8 cellular contexts compared by ENCODE assay signal in the genomic region with DNA sequence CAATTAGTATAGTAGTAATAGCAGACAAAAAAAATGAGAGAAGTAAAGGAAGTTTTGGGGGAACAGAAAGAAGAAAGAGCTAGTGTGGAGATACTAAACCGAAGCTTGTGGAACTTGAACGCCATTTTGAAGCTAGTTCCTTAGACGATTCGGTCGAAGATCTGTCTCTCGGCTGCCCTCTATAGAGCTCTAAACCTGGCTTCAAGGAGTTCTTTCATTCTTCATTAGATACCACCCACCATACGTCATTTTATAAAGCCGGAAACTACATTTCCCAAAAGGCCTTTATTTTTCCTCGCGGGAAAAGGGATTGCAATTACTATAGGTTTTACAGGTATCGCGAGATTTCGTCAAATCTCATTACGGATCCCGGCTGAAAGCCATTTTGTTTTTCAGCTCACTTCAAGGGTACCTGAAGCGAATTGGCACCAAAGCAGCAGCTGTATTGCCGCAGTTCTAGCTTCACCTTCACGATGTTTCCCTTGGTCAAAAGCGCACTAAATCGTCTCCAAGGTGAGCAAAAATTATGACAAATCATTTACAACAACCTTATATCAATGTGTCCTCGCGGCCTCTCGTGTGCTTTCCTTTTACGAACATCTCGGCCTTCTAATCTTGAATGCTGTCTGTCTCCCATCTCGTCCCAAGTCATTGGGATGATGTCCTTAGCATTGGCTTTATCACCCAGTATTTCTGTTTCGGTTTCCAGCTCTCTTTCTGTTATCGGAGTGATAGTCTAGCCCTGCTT. TPM values are rescaled to one million over a fixed set of nuclear protein-coding genes. Genes with fewer than 3 reads are reported as not detected.
DNase-seq lines count a peak whose midpoint lies in the region; ATAC-seq, FAIRE-seq and TF ChIP-seq lines count a peak whose summit lies in the region.

A gene with protein sequence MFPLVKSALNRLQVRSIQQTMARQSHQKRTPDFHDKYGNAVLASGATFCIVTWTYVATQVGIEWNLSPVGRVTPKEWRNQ (plus strand): TSS at position 388 of the 748 bp plus-strand sequence. CDS start 86 bp downstream, at position 474.

- no peaks in the 10 kb centered on the region for H3K9me3 ChIP-seq in keratinocyte (ENCODE audit: control insufficient read depth, low read depth, low read length)

- H3K4me1 ChIP-seq in keratinocyte (ENCODE audit: control insufficient read depth, extremely low read depth, insufficient read depth, low read length) = no peaks in the 10 kb centered on the region

- peak within 1 kb of the TSS; percentile 72 for H2AFZ ChIP-seq in keratinocyte (ENCODE audit: control insufficient read depth, low read length)

- ATAC-seq in GM19043 (IDR thresholded peaks at IDR 0.05; ENCODE audit: low read depth, unreplicated experiment) (peak; percentile 73), HG03378 (IDR thresholded peaks at IDR 0.05; ENCODE audit: unreplicated experiment) (peak; percentile 73)

- peak; percentile 69 for FAIRE-seq in keratinocyte (lab: Jason Lieb, UNC)

- dilution Hi-C loops in keratinocyte (cut with MboI; ENCODE audit: extremely low pct_ligation_motif_present, low sequenced_read_pairs) = no loop called here

- no peaks in the 10 kb centered on the region for H3K9me1 ChIP-seq in keratinocyte (ENCODE audit: control insufficient read depth, extremely low read depth, insufficient read depth, low read length)

- CTCF ChIA-PET in BJ (lab: Yijun Ruan, JAX) = interaction anchor here (0.7 kb wide), 1 partner anchor 694 kb away, joined by 3 read pairs; no protein-coding TSS in a partner anchor

- DNase-seq in BJ (ENCODE audit: low read depth) (peak; percentile 87), NCI-H345 treated with DMSO at 0.1 percent for 48 hours (lab: John Stamatoyannopoulos, UW; ENCODE audit: unreplicated experiment) (peak; percentile 98), choroid plexus epithelial cell (ENCODE audit: low read depth) (peak; percentile 97), keratinocyte (ENCODE audit: low read depth, low spot score) (peak; percentile 59)
- peak; percentile 4 to 29 (median 26) for DNase-seq in activated CD4-positive, CD25-positive, alpha-beta regulatory T cell (lab: John Stamatoyannopoulos, UW)
- DNase-seq in stimulated activated CD4-positive, alpha-beta T cell treated with anti-CD3 and anti-CD28 coated beads, Interleukin-15, amount 100 ng/mL, for 24 hours = peak; percentile 53

- no peaks in the 10 kb centered on the region for H3K27me3 ChIP-seq in BJ (ENCODE audit: control insufficient read depth, insufficient read depth, low read length)
- H3K27me3 ChIP-seq in keratinocyte (ENCODE audit: control insufficient read depth, extremely low read depth, insufficient read depth, low read length) = no peaks in the 10 kb centered on the region

- peak within 1 kb of the TSS; percentile 66 for H3K4me3 ChIP-seq in BJ (ENCODE audit: low read depth, low read length)
- peak within 1 kb of the TSS; percentile 64 for H3K4me3 ChIP-seq in choroid plexus epithelial cell (ENCODE audit: low read depth, low read length)
- H3K4me3 ChIP-seq in keratinocyte (ENCODE audit: control insufficient read depth in 2 of 3, extremely low read depth in 1 of 3, insufficient read depth in 2 of 3, low read depth in 1 of 3, low read length in 3 of 3) = peak within 1 kb of the TSS; percentile 59 to 88 (median 87)

- POLR2A ChIA-PET in BJ (lab: Charles Lee) = no interaction called here

- H3K36me3 ChIP-seq in BJ (ENCODE audit: control insufficient read depth, insufficient read depth, low read length) (no peaks in the 10 kb centered on the region), keratinocyte (ENCODE audit: control insufficient read depth in 2 of 2, extremely low read depth in 1 of 2, insufficient read depth in 2 of 2, low read length in 2 of 2) (peaks cover 0 to 3% of the 10 kb centered on the region in 2 experiments)

- peaks cover 47% of the 10 kb centered on the region for H3K79me2 ChIP-seq in keratinocyte (ENCODE audit: control insufficient read depth, insufficient read depth, low read length)

- TF ChIP-seq CTCF in BJ (IDR thresholded peaks at IDR 0.05; ENCODE audit: insufficient read depth, low read depth, low read length) = peak; percentile 64
- TF ChIP-seq CTCF in choroid plexus epithelial cell (conservative IDR thresholded peaks at IDR 0.05; ENCODE audit: low read depth, low read length) = peak; percentile 57
- TF ChIP-seq CTCF in keratinocyte (optimal IDR thresholded peaks at IDR 0.05 in 1 of 3, IDR thresholded peaks at IDR 0.05 in 1 of 3, conservative IDR thresholded peaks at IDR 0.05 in 1 of 3; ENCODE audit: extremely low read depth in 1 of 3, insufficient read depth in 2 of 3, low read length in 3 of 3) = peak; percentile 31 to 38 (median 34)

- peak within 1 kb of the TSS; percentile 78 for H3K4me2 ChIP-seq in keratinocyte (ENCODE audit: control insufficient read depth, extremely low read depth, insufficient read depth, low read depth, low read length)

- peak within 1 kb of the TSS; percentile 91 for H3K27ac ChIP-seq in keratinocyte (ENCODE audit: control insufficient read depth, insufficient read depth, low read length)

- H3K9ac ChIP-seq in keratinocyte (ENCODE audit: control insufficient read depth, extremely low read depth, insufficient read depth, low read length) = peak within 1 kb of the TSS; percentile 91

- no peaks in the 10 kb centered on the region for H4K20me1 ChIP-seq in keratinocyte (ENCODE audit: control insufficient read depth, extremely low read depth, insufficient read depth, low read length)

RNA-seq across cellular contexts. Expression of the gene that starts here (rescaled TPM):
- polyA plus RNA-seq in BJ (2011; rRNA removed) (351 and 552 TPM in 2 replicates), keratinocyte (684 to 1,116 TPM (median 1,019 TPM) in 3 replicates)
- polyA minus RNA-seq in BJ (2011; rRNA and poly(A)+ RNA removed) = 25.0 and 36.8 TPM in 2 replicates
- polyA plus RNA-seq in keratinocyte (2011; ENCODE audit: low read depth) = 260 TPM
- polyA plus RNA-seq in keratinocyte (2011; cell fraction: cytosol; rRNA removed) = 919 and 1,724 TPM in 2 replicates
- 430 and 523 TPM in 2 replicates for polyA plus RNA-seq in keratinocyte (2011; cell fraction: nucleus; rRNA removed)
- polyA plus RNA-seq in keratinocyte (2012; ENCODE audit: low replicate concordance) = 497 and 617 TPM in 2 replicates
- 65.4 to 272 TPM (median 235 TPM) in 3 replicates for polyA minus RNA-seq in keratinocyte
- 130 TPM for polyA minus RNA-seq in keratinocyte (2011; cell fraction: cytosol; rRNA and poly(A)+ RNA removed)
- polyA minus RNA-seq in keratinocyte (2011; cell fraction: nucleus; rRNA and poly(A)+ RNA removed) = 33.0 and 48.7 TPM in 2 replicates

Comparison
In these comparisons a context has a peak if more than half of its experiments do, and no peak if none do; other contexts are left out.
1. Peak in every context shown above with its lines: DNase-seq, ATAC-seq, H3K4me3 ChIP-seq and H3K27ac ChIP-seq.
2. DNase-seq: peak in every context shown above with its lines; median percentile 98 in NCI-H345 treated with DMSO at 0.1 percent for 48 hours; 97 in choroid plexus epithelial cell; 87 in BJ; 59 in keratinocyte; 53 in stimulated activated CD4-positive, alpha-beta T cell treated with anti-CD3 and anti-CD28 coated beads, Interleukin-15, amount 100 ng/mL, for 24 hours; 26 in activated CD4-positive, CD25-positive, alpha-beta regulatory T cell.